In genomic region chr19:43639507-43640423, GRCh38 we compare ENCODE assay signal across 8 cellular contexts. TPM values are rescaled to one million over a fixed set of nuclear protein-coding genes. Genes with fewer than 3 reads are reported as not detected.
DNase-seq lines count a peak whose midpoint lies in the region; ATAC-seq and TF ChIP-seq lines count a peak whose summit lies in the region.

A gene with protein sequence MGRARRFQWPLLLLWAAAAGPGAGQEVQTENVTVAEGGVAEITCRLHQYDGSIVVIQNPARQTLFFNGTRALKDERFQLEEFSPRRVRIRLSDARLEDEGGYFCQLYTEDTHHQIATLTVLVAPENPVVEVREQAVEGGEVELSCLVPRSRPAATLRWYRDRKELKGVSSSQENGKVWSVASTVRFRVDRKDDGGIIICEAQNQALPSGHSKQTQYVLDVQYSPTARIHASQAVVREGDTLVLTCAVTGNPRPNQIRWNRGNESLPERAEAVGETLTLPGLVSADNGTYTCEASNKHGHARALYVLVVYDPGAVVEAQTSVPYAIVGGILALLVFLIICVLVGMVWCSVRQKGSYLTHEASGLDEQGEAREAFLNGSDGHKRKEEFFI (minus strand): TSS chr19:43639850. CDS start chr19:43639790, 60 bp downstream.

- H3K9me2 ChIP-seq in PC-9 (ENCODE audit: insufficient read depth): no peaks in the 10 kb centered on the region

- H3K4me1 ChIP-seq in PC-9 (replicated peaks; ENCODE audit: insufficient read depth): peaks cover 14% of the 10 kb centered on the region; the same call in 1 of the 2 replicates
- peaks cover 6% of the 10 kb centered on the region for H3K4me1 ChIP-seq in cardiac muscle cell (ENCODE audit: low read depth)

- peaks cover 2% of the 10 kb centered on the region for H3K36me3 Mint-ChIP-seq in activated naive CD4-positive, alpha-beta T cell treated with anti-CD3 and anti-CD28 coated beads, Interleukin-2, amount 50 U/mL, for 24 hours

- H3K9me3 Mint-ChIP-seq in activated naive CD4-positive, alpha-beta T cell treated with anti-CD3 and anti-CD28 coated beads, Interleukin-2, amount 50 U/mL, for 24 hours: no peaks in the 10 kb centered on the region

- H3K27ac Mint-ChIP-seq in activated naive CD4-positive, alpha-beta T cell treated with anti-CD3 and anti-CD28 coated beads, Interleukin-2, amount 50 U/mL, for 24 hours: peak within 1 kb of the TSS; percentile 35

- CTCF ChIA-PET in PC-9 (lab: Charles Lee): no interaction called here

- H2AFZ ChIP-seq in PC-9: peak within 1 kb of the TSS; percentile 82; the same call in 1 of the 2 replicates

- peak within 1 kb of the TSS; percentile 91 for H3K4me2 ChIP-seq in PC-9

- DNase-seq in GM12865 (ENCODE audit: low read depth) (no peak), PC-9 (peak in 1 of 2 experiments; percentile 56), cardiac muscle cell (ENCODE audit: low read depth in 1 of 2, low spot score in 1 of 2) (peak in 1 of 2 donors; percentile 71), posterior cingulate gyrus (peak in 6 of 10 donors; percentile 51 to 93 (median 78)), NOMO-1 treated with DMSO at 0.1 percent for 48 hours (lab: John Stamatoyannopoulos, UW; ENCODE audit: unreplicated experiment) (no peak)
- DNase-seq in NK-92 treated with Interleukin-12 subunit alpha and Interleukin-12 subunit beta, amount 100 ng/mL, for 24 hours (lab: John Stamatoyannopoulos, UW): no peak

- H3K27me3 ChIP-seq in PC-9 (ENCODE audit: insufficient read depth, low read depth) (peaks cover 6% of the 10 kb centered on the region; the same call in 1 of the 2 replicates), cardiac muscle cell (peaks cover 32% of the 10 kb centered on the region)

- no peak within 1 kb of the TSS for H3K27ac ChIP-seq in PC-9
- no peak within 1 kb of the TSS for H3K27ac ChIP-seq in cardiac muscle cell

- intact Hi-C loops in PC-9 (cut with micrococcal nuclease; ENCODE audit: unreplicated experiment) (no loop called here), posterior cingulate gyrus (cut with DNase I) (no loop called here)

- TF ChIP-seq CTCF in GM12865 (IDR thresholded peaks at IDR 0.05; ENCODE audit: insufficient read depth, low read depth, low read length, missing control alignments) (no peak), PC-9 (conservative IDR thresholded peaks at IDR 0.05) (no peak), cardiac muscle cell (IDR thresholded peaks at IDR 0.05; ENCODE audit: low read depth, low read length) (no peak)

- H3F3A ChIP-seq in PC-9 (ENCODE audit: insufficient read depth, low read depth): peaks cover 18% of the 10 kb centered on the region; the same call in 1 of the 2 replicates

- H3K4me3 ChIP-seq in GM12865 (ENCODE audit: low read depth, low read length): peak within 1 kb of the TSS; percentile 18
- H3K4me3 ChIP-seq in PC-9: peak within 1 kb of the TSS; percentile 62
- peak within 1 kb of the TSS; percentile 68 for H3K4me3 ChIP-seq in cardiac muscle cell

- ATAC-seq in HG02678 (IDR thresholded peaks at IDR 0.05; ENCODE audit: unreplicated experiment): no peak

- H4K20me1 ChIP-seq in PC-9 (ENCODE audit: insufficient read depth): no peaks in the 10 kb centered on the region

- no TSS peak for BruUV-seq in PC-9 (replicated peaks; lab: Mats Ljungman, UMichigan)

- H3K79me2 ChIP-seq in PC-9 (ENCODE audit: low read depth): no peaks in the 10 kb centered on the region

- H3K4me3 Mint-ChIP-seq in activated naive CD4-positive, alpha-beta T cell treated with anti-CD3 and anti-CD28 coated beads, Interleukin-2, amount 50 U/mL, for 24 hours: peak within 1 kb of the TSS; percentile 85

- peaks cover 4% of the 10 kb centered on the region for H3K27me3 Mint-ChIP-seq in activated naive CD4-positive, alpha-beta T cell treated with anti-CD3 and anti-CD28 coated beads, Interleukin-2, amount 50 U/mL, for 24 hours

- POLR2A ChIA-PET in PC-9 (lab: Charles Lee; ENCODE audit: unreplicated experiment): no interaction called here

- H3K4me1 Mint-ChIP-seq in activated naive CD4-positive, alpha-beta T cell treated with anti-CD3 and anti-CD28 coated beads, Interleukin-2, amount 50 U/mL, for 24 hours: peaks cover 12% of the 10 kb centered on the region

- H3K9me3 ChIP-seq in PC-9 (ENCODE audit: insufficient read depth, low read depth): no peaks in the 10 kb centered on the region
- H3K9me3 ChIP-seq in cardiac muscle cell (ENCODE audit: low read depth): no peaks in the 10 kb centered on the region

- H3K36me3 ChIP-seq in PC-9 (ENCODE audit: low read depth) (no peaks in the 10 kb centered on the region), cardiac muscle cell (no peaks in the 10 kb centered on the region)

RNA-seq across cellular contexts. Expression of the gene that starts here (rescaled TPM):
- total RNA-seq in PC-9 (2021): 68.3 and 71.1 TPM in 2 replicates
- total RNA-seq in cardiac muscle cell: 40.5 and 59.6 TPM in 2 replicates
- polyA plus RNA-seq in cardiac muscle cell: 12.3 and 13.3 TPM in 2 replicates

Comparison
In these comparisons a context has a peak if more than half of its experiments do, and no peak if none do; other contexts are left out.
1. DNase-seq: peak in posterior cingulate gyrus (6 of 10); none in GM12865 (single experiment), NK-92 treated with Interleukin-12 subunit alpha and Interleukin-12 subunit beta, amount 100 ng/mL, for 24 hours (single experiment) and NOMO-1 treated with DMSO at 0.1 percent for 48 hours (single experiment).
2. H3K4me3 ChIP-seq: peak in every context shown above with its lines; median percentile 68 in cardiac muscle cell; 62 in PC-9; 18 in GM12865.